27 cellular contexts compared by ENCODE assay signal in genomic region chr2:44495544-44495943, GRCh38.
"Had no signal": no experiment of that assay in that cellular context is flagged by ENCODE, and none has a peak within 500 bp of the region (broad histone marks: within the 10 kb centered on the region; RNA-seq: fewer than 3 reads in every experiment).

No MANE protein-coding gene starts in this region.

- H3K9me3 ChIP-seq: colonic mucosa, esophagus squamous epithelium, gastroesophageal sphincter, heart left ventricle, left lung, lower lobe of right lung, mucosa of descending colon had no signal

- H3K36me3 ChIP-seq: colonic mucosa, esophagus squamous epithelium, gastroesophageal sphincter, heart left ventricle, left lung, lower lobe of right lung had no signal

- H3K4me3 ChIP-seq: colonic mucosa, esophagus squamous epithelium, gastroesophageal sphincter, heart left ventricle, hepatocyte, left lung, lower lobe of right lung, mucosa of descending colon had no signal

- ATAC-seq: effector memory CD8-positive, alpha-beta T cell; esophagus mucosa; gastroesophageal sphincter; heart left ventricle; left colon; left lung; left ventricle myocardium superior; lower lobe of right lung; mucosa of descending colon; naive thymus-derived CD4-positive, alpha-beta T cell had no signal

- H2AFZ ChIP-seq: hepatocyte had no signal

- DNase-seq: colonic mucosa; cortex of kidney; effector CD8-positive, alpha-beta T cell; effector memory CD8-positive, alpha-beta T cell; endodermal cell; erythroblast; esophagus squamous epithelium; foreskin fibroblast; heart left ventricle; hypothalamus; immature natural killer cell; islet precursor cell; kidney; kidney glomerular epithelial cell; left colon; left lung; left ventricle myocardium superior; lower lobe of right lung; mesenchymal stem cell; mucosa of descending colon; naive thymus-derived CD4-positive, alpha-beta T cell had no signal

- H3K27me3 ChIP-seq: colonic mucosa, esophagus squamous epithelium, gastroesophageal sphincter, heart left ventricle, hepatocyte, left lung had no signal

- H3K79me2 ChIP-seq: hepatocyte had no signal

- H3K4me2 ChIP-seq: hepatocyte had no signal

- FAIRE-seq: endometrium, frontal cortex had no signal

- H3K27ac ChIP-seq: colonic mucosa, epithelial cell of prostate, esophagus squamous epithelium, gastroesophageal sphincter, heart left ventricle, hepatocyte, left lung, lower lobe of right lung had no signal

- H3K4me1 ChIP-seq: colonic mucosa, esophagus squamous epithelium, gastroesophageal sphincter, heart left ventricle, left lung, lower lobe of right lung had no signal
